ENCODE assay signal across 8 cellular contexts in genomic region chr17:49390548-49391324, GRCh38. TPM values are rescaled to one million over a fixed set of nuclear protein-coding genes. Genes with fewer than 3 reads are reported as not detected.
DNase-seq lines count a peak whose midpoint lies in the region; ATAC-seq and TF ChIP-seq lines count a peak whose summit lies in the region.

No MANE protein-coding gene starts in this region.

- H3K9me3 Mint-ChIP-seq in nephron progenitor cell = no peaks in the 10 kb centered on the region

- H3K27ac Mint-ChIP-seq in nephron progenitor cell = peak overlapping the region; percentile 82

- DNase-seq in NOMO-1 treated with dmso at 0.1 percent for 144 hours (lab: John Stamatoyannopoulos, UW; ENCODE audit: unreplicated experiment) (peak; percentile 76), dorsolateral prefrontal cortex (peak in 3 of 10 donors; percentile 50 to 58 (median 52)), nephron progenitor cell (peak; percentile 8), NCI-H524 treated with DMSO at 0.1 percent for 48 hours (lab: John Stamatoyannopoulos, UW) (no peak), DMS 273 treated with DMSO at 0.1 percent for 48 hours (lab: John Stamatoyannopoulos, UW) (no peak)
- DNase-seq in activated CD4-positive, alpha-beta T cell treated with anti-CD3 and anti-CD28 coated beads for 48 hours = no peak

- H3K4me1 Mint-ChIP-seq in nephron progenitor cell = peaks cover 28% of the 10 kb centered on the region

- peak overlapping the region; percentile 83 to 100 (median 97) for H3K27ac ChIP-seq in dorsolateral prefrontal cortex

- TF ChIP-seq CTCF in GM12875 (IDR thresholded peaks at IDR 0.05; ENCODE audit: borderline replicate concordance, insufficient read depth, low read depth, low read length) (no peak), dorsolateral prefrontal cortex (IDR thresholded peaks at IDR 0.05 in 54 of 56, conservative IDR thresholded peaks at IDR 0.05 in 2 of 56; ENCODE audit: low read depth in 1 of 56, partially characterized antibody in 56 of 56) (peak in 6 of 56 donors; percentile 13 to 35 (median 18)), nephron progenitor cell (IDR thresholded peaks at IDR 0.05) (no peak)

- H3K4me3 Mint-ChIP-seq in nephron progenitor cell = no peak overlapping the region

- no peaks in the 10 kb centered on the region for H3K36me3 Mint-ChIP-seq in nephron progenitor cell (ENCODE audit: low read depth)

- peaks cover 11% of the 10 kb centered on the region for H3K27me3 Mint-ChIP-seq in nephron progenitor cell (ENCODE audit: low read depth, poor library complexity)

- H3K27me3 ChIP-seq in dorsolateral prefrontal cortex = no peaks in the 10 kb centered on the region

- ATAC-seq in HG02981 (IDR thresholded peaks at IDR 0.05; ENCODE audit: unreplicated experiment) = no peak

- intact Hi-C loops in dorsolateral prefrontal cortex (cut with DNase I) = loop anchor here in 1 of 2 donors (10.0 kb wide), 2 partner anchors 166 to 196 kb away; no protein-coding TSS in a partner anchor

- H3K4me3 ChIP-seq in GM12875 (ENCODE audit: low read depth, low read length) (peak overlapping the region; percentile 17), dorsolateral prefrontal cortex (peak overlapping the region in 8 of 59 donors; percentile 1 to 37 (median 17))

RNA-seq across cellular contexts. Expression of gene PHB1, which starts 23.9 kb away (rescaled TPM):
- total RNA-seq in dorsolateral prefrontal cortex = 100 to 1,000 TPM in 23 of 120 experiments, 10 to 100 TPM in 97; 64.2 to 118 (median 89.1) TPM

RNA-seq across cellular contexts. Expression of gene ZNF652, which starts 28.7 kb away (rescaled TPM):
- 100 to 1,000 TPM in 12 of 120 experiments, 10 to 100 TPM in 108; 27.4 to 153 (median 59.4) TPM for total RNA-seq in dorsolateral prefrontal cortex

Comparison
In these comparisons a context has a peak if more than half of its experiments do, and no peak if none do; other contexts are left out.
1. DNase-seq: peak in NOMO-1 treated with dmso at 0.1 percent for 144 hours (single experiment) and nephron progenitor cell (single experiment); none in NCI-H524 treated with DMSO at 0.1 percent for 48 hours (single experiment), activated CD4-positive, alpha-beta T cell treated with anti-CD3 and anti-CD28 coated beads for 48 hours (single experiment) and DMS 273 treated with DMSO at 0.1 percent for 48 hours (single experiment).